14 cellular contexts compared by ENCODE assay signal in genomic region chr4:175745340-175745739, GRCh38.
DNase-seq lines count a peak whose midpoint lies in the region; TF ChIP-seq lines count a peak whose summit lies in the region.
"Had no signal": no experiment of that assay in that cellular context is flagged by ENCODE, and none has a peak within 500 bp of the region (broad histone marks: within the 10 kb centered on the region; RNA-seq: fewer than 3 reads in every experiment).

No MANE protein-coding gene starts in this region.

- no peak for TF ChIP-seq EP300 in transverse colon (IDR thresholded peaks at IDR 0.05; ENCODE audit: low read depth)

- H3K4me3 ChIP-seq in transverse colon, result no peak overlapping the region
- H3K4me3 ChIP-seq: BLaER1 treated with 17β-estradiol and CSF1 and Interleukin-3, amounts not matched to agents 10 nM and 100 nM; GM12878 had no signal

- TF ChIP-seq POLR2A in erythroblast (IDR thresholded peaks at IDR 0.05; ENCODE audit: low read length), result no peak
- TF ChIP-seq POLR2A in transverse colon (IDR thresholded peaks at IDR 0.05), result no peak

- no peaks in the 10 kb centered on the region for H3K4me1 ChIP-seq in transverse colon
- H3K4me1 ChIP-seq: BLaER1 treated with 17β-estradiol and CSF1 and Interleukin-3, amounts not matched to agents 10 nM and 100 nM had no signal

- no peaks in the 10 kb centered on the region for H3K9me3 ChIP-seq in transverse colon
- H3K9me3 ChIP-seq: BLaER1 treated with 17β-estradiol and CSF1 and Interleukin-3, amounts not matched to agents 10 nM and 100 nM had no signal

- 45 to 100% methylated on average over 1 of the region's 1 CpG for WGBS in transverse colon (ENCODE audit: low coverage in 1 of 2), 2 donors

- in situ Hi-C loops in transverse colon (cut with MboI; ENCODE audit: low pct_ligation_motif_present in 1 of 4, low pct_unique_long_range_greater_than_20kb in 1 of 4, low sequenced_read_pairs in 3 of 4), result no loop called here

- peak; percentile 40 for DNase-seq in NCI-H446 treated with DMSO at 0.1 percent for 48 hours (lab: John Stamatoyannopoulos, UW)
- peak; percentile 46 for DNase-seq in cerebellar cortex (ENCODE audit: low spot score)
- DNase-seq in putamen (ENCODE audit: low spot score), result peak; percentile 7
- DNase-seq in erythroblast (lab: John Stamatoyannopoulos, UW), result no peak
- no peak for DNase-seq in HuH-7 (ENCODE audit: low spot score)
- DNase-seq in transverse colon, result no peak
- DNase-seq: 8988T; Calu3; CD8-positive, alpha-beta T cell; DMS79 treated with DMSO at 0.1 percent for 48 hours; H9 had no signal

- intact Hi-C loops in transverse colon (cut with DNase I; ENCODE audit: low total_unique reads), result no loop called here

- no peak for TF ChIP-seq CTCF in 22Rv1 (IDR thresholded peaks at IDR 0.05)
- no peak for TF ChIP-seq CTCF in transverse colon (IDR thresholded peaks at IDR 0.05)

- no peaks in the 10 kb centered on the region for H3K27me3 ChIP-seq in transverse colon
- H3K27me3 ChIP-seq: BLaER1 treated with 17β-estradiol and CSF1 and Interleukin-3, amounts not matched to agents 10 nM and 100 nM had no signal

- no peaks in the 10 kb centered on the region for H3K36me3 ChIP-seq in transverse colon
- H3K36me3 ChIP-seq: BLaER1 treated with 17β-estradiol and CSF1 and Interleukin-3, amounts not matched to agents 10 nM and 100 nM had no signal

- H3K27ac ChIP-seq in 22Rv1 (peak overlapping the region; percentile 8; the same call in 1 of the 2 replicates), transverse colon (no peak overlapping the region)
- H3K27ac ChIP-seq: BLaER1 treated with 17β-estradiol and CSF1 and Interleukin-3, amounts not matched to agents 10 nM and 100 nM had no signal

Comparison
In these comparisons a context has a peak if more than half of its experiments do, and no peak if none do; other contexts are left out.
1. DNase-seq: peak in NCI-H446 treated with DMSO at 0.1 percent for 48 hours (single experiment), cerebellar cortex (single experiment) and putamen (single experiment); none in erythroblast (0 of 2), HuH-7 (single experiment) and transverse colon (single experiment).